Comparison of ENCODE assay signal across 14 cellular contexts in the genomic region with DNA sequence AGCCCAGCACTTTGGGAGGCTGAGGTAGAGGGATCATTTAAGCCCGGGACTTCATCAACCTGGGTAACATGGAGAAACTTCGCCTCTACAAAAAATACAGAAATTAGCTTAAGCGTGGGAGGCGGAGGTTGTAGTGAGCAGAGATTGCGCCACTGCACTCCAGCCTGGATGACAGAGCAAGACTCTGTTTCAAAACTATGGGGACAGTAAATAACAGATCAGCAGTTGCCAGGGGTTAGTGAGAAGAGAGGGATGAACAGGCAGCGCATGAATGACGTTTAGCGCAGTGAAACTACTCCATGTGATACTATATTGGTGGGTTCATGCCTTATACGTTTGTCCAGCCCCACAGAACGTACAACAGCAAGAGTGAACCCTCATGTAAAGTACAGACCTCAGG. TPM values are rescaled to one million over a fixed set of nuclear protein-coding genes. Genes with fewer than 3 reads are reported as not detected.
DNase-seq lines count a peak whose midpoint lies in the region; ATAC-seq lines count a peak whose summit lies in the region.
"Had no signal": no experiment of that assay in that cellular context is flagged by ENCODE, and none has a peak within 500 bp of the region (broad histone marks: within the 10 kb centered on the region; RNA-seq: fewer than 3 reads in every experiment).

No MANE protein-coding gene starts in this region.

- no peaks in the 10 kb centered on the region for H3K27me3 ChIP-seq in right cardiac atrium (ENCODE audit: control insufficient read depth, insufficient read depth)
- H3K27me3 ChIP-seq: vagina had no signal

- intact Hi-C loops in right cardiac atrium (cut with DNase I) = no loop called here

- ATAC-seq in right cardiac atrium = peak; percentile 70 to 73
- no peak for ATAC-seq in GM19463 (IDR thresholded peaks at IDR 0.05; ENCODE audit: unreplicated experiment)

- DNase-seq in KBM-7 (peak; percentile 31), SKM-1 treated with dmso at 0.1 percent for 144 hours (lab: John Stamatoyannopoulos, UW; ENCODE audit: unreplicated experiment) (peak; percentile 87), right cardiac atrium (peak in 2 of 3 donors; percentile 47 to 70), renal cortical epithelial cell (ENCODE audit: low read depth) (peak; percentile 32), G401 (ENCODE audit: low spot score) (no peak), COLO668 (lab: John Stamatoyannopoulos, UW; ENCODE audit: unreplicated experiment) (no peak), nucleus accumbens (lab: John Stamatoyannopoulos, UW) (no peak)
- DNase-seq: activated CD4-positive, alpha-beta T cell treated with anti-CD3 and anti-CD28 coated beads for 4 hours; activated T-cell treated with anti-CD3 and anti-CD28 coated beads, Interleukin-2, amount 50 U/mL, for 1 hour; CD4-positive, CD25-positive, alpha-beta regulatory T cell; NCI-H524; stimulated activated CD4-positive, alpha-beta T cell treated with anti-CD3 and anti-CD28 coated beads, Interleukin-4, amount 100 ng/mL, for 24 hours had no signal

- H3K27ac ChIP-seq in right cardiac atrium (ENCODE audit: low read length) = peak overlapping the region; percentile 45
- H3K27ac ChIP-seq: vagina had no signal

- H3K4me1 ChIP-seq in right cardiac atrium (ENCODE audit: control insufficient read depth, insufficient read depth, low read length) = no peaks in the 10 kb centered on the region
- H3K4me1 ChIP-seq: vagina had no signal

- no peaks in the 10 kb centered on the region for H3K9me3 ChIP-seq in right cardiac atrium (ENCODE audit: control insufficient read depth, low read length)
- H3K9me3 ChIP-seq: vagina had no signal

- in situ Hi-C loops in KBM-7 (cut with MboI; ENCODE audit: low pct_unique_long_range_greater_than_20kb, low sequenced_read_pairs) = no loop called here
- in situ Hi-C loops in G401 (cut with HindIII; ENCODE audit: low sequenced_read_pairs) = no loop called here

- no peak overlapping the region for H3K4me3 ChIP-seq in right cardiac atrium (ENCODE audit: low read length)
- H3K4me3 ChIP-seq: vagina had no signal

- 62% methylated on average over 10 of the region's 10 CpGs for WGBS in right cardiac atrium

RNA-seq across cellular contexts. Expression of a gene that starts 7.1 kb away (rescaled TPM):
- total RNA-seq in right cardiac atrium (10 to 100 TPM; 16.0 to 20.6 (median 17.8) TPM), renal cortical epithelial cell (2.8 and 7.6 TPM in 2 replicates)
- polyA plus RNA-seq in right cardiac atrium = 7.2 TPM
- 21.8 and 23.8 TPM in 2 replicates for total RNA-seq in G401 (2014; rRNA removed; shearing (Covaris generic))

RNA-seq across cellular contexts. Expression of a gene that starts 13.2 kb away (rescaled TPM):
- total RNA-seq in right cardiac atrium = 10 to 100 TPM; 13.9 to 20.1 (median 15.1) TPM
- polyA plus RNA-seq in right cardiac atrium = 9.8 TPM
- 8.0 and 33.1 TPM in 2 replicates for total RNA-seq in renal cortical epithelial cell
- 21.8 and 22.7 TPM in 2 replicates for total RNA-seq in G401 (2014; rRNA removed; shearing (Covaris generic))

RNA-seq across cellular contexts. Expression of a gene that starts 30.7 kb away (rescaled TPM):
- total RNA-seq in right cardiac atrium (10 to 100 TPM; 13.2 to 20.7 (median 16.7) TPM), renal cortical epithelial cell (22.2 and 47.1 TPM in 2 replicates)
- 27.7 TPM for polyA plus RNA-seq in right cardiac atrium
- 25.2 and 26.2 TPM in 2 replicates for total RNA-seq in G401 (2014; rRNA removed; shearing (Covaris generic))

RNA-seq across cellular contexts. Expression of a gene that starts 33.9 kb away (rescaled TPM):
- total RNA-seq in right cardiac atrium = 10 to 100 TPM; 56.3 to 77.0 (median 73.4) TPM
- 71.6 TPM for polyA plus RNA-seq in right cardiac atrium
- 66.7 and 74.2 TPM in 2 replicates for total RNA-seq in renal cortical epithelial cell
- total RNA-seq in G401 (2014; rRNA removed; shearing (Covaris generic)) = 82.0 and 134 TPM in 2 replicates

RNA-seq across cellular contexts. Expression of a gene that starts 36.9 kb away (rescaled TPM):
- total RNA-seq in right cardiac atrium = 1 to 10 TPM in 1 of 4 donors, under 1 TPM in 3; 0.80 to 1.3 (median 0.84) TPM
- 0.68 TPM for polyA plus RNA-seq in right cardiac atrium
- 0.17 and 0.70 TPM in 2 replicates for total RNA-seq in renal cortical epithelial cell
- 0.55 and 1.6 TPM in 2 replicates for total RNA-seq in G401 (2014; rRNA removed; shearing (Covaris generic))

Comparison
In these comparisons a context has a peak if more than half of its experiments do, and no peak if none do; other contexts are left out.
1. DNase-seq: peak in KBM-7 (single experiment), SKM-1 treated with dmso at 0.1 percent for 144 hours (single experiment), right cardiac atrium (2 of 3) and renal cortical epithelial cell (single experiment); none in G401 (single experiment), COLO668 (single experiment) and nucleus accumbens (0 of 56).